ENCODE assay signal across 24 cellular contexts in the genomic region with DNA sequence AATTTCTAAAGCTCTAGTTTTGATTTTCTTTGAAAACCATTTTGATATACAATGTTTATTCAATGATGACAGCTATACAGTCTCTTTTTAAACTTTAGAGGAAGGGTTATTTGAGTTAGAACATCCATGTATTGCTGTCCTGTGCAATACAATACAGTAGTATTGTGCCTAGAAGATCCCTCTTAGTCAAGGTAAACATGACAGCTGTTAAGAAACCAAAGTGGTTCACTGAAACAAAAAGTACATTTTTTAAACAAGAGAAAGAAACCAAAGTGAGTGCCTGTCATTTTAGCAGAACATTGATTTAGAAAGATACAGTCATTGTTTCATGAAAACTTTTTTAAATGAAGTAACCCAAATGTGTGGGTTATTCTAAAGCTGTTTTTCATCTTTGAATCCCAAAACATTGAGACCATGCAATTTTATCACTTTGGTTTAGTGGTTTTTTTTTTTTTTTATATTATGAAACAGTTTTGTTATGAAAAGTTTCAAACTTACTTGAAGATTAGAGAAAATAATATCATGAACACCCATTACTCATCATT. TPM values are rescaled to one million over a fixed set of nuclear protein-coding genes. Genes with fewer than 3 reads are reported as not detected.
DNase-seq lines count a peak whose midpoint lies in the region; ATAC-seq, FAIRE-seq and TF ChIP-seq lines count a peak whose summit lies in the region.
"Had no signal": no experiment of that assay in that cellular context is flagged by ENCODE, and none has a peak within 500 bp of the region (broad histone marks: within the 10 kb centered on the region; RNA-seq: fewer than 3 reads in every experiment).

No MANE protein-coding gene starts in this region.

- peaks cover 12% of the 10 kb centered on the region for H3K4me1 Mint-ChIP-seq in activated CD4-positive, alpha-beta T cell treated with anti-CD3 and anti-CD28 coated beads for 36 hours
- peaks cover 18% of the 10 kb centered on the region for H3K4me1 Mint-ChIP-seq in activated CD4-positive, alpha-beta T cell treated with anti-CD3 and anti-CD28 coated beads, Interleukin-2, amount 10 ng/mL, durations not matched to agents 7 days and 5 days

- H3K27me3 ChIP-seq in brain microvascular endothelial cell (replicated peaks) = no peaks in the 10 kb centered on the region
- H3K27me3 ChIP-seq: ascending aorta, esophagus muscularis mucosa, heart left ventricle, upper lobe of left lung had no signal

- peaks cover 29% of the 10 kb centered on the region for H3K36me3 Mint-ChIP-seq in activated CD4-positive, alpha-beta T cell treated with anti-CD3 and anti-CD28 coated beads for 36 hours (ENCODE audit: low read depth)
- peaks cover 38% of the 10 kb centered on the region for H3K36me3 Mint-ChIP-seq in activated CD4-positive, alpha-beta T cell treated with anti-CD3 and anti-CD28 coated beads, Interleukin-2, amount 10 ng/mL, durations not matched to agents 7 days and 5 days (ENCODE audit: low read depth)

- CTCF ChIA-PET in activated CD4-positive, alpha-beta T cell treated with anti-CD3 and anti-CD28 coated beads for 36 hours (lab: Charles Lee) = interaction anchor here (1.2 to 1.5 kb wide), 4 partner anchors 14 to 164 kb away, joined by 3 to 8 read pairs (median 6); no protein-coding TSS in a partner anchor
- CTCF ChIA-PET in activated CD4-positive, alpha-beta T cell treated with anti-CD3 and anti-CD28 coated beads, Interleukin-2, amount 10 ng/mL, durations not matched to agents 7 days and 5 days (lab: Charles Lee) = interaction anchor here (1.1 kb wide), 1 partner anchor 14 kb away, joined by 3 read pairs; no protein-coding TSS in a partner anchor

- in situ Hi-C loops in brain microvascular endothelial cell (cut with HindIII; ENCODE audit: low pct_ligation_motif_present, low sequenced_read_pairs) = no loop called here

- no peak overlapping the region for H3K27ac ChIP-seq in brain microvascular endothelial cell
- H3K27ac ChIP-seq: ascending aorta, esophagus muscularis mucosa, heart left ventricle, upper lobe of left lung had no signal

- no peaks in the 10 kb centered on the region for H3K9me3 Mint-ChIP-seq in activated CD4-positive, alpha-beta T cell treated with anti-CD3 and anti-CD28 coated beads for 36 hours (ENCODE audit: low read depth)
- H3K9me3 Mint-ChIP-seq in activated CD4-positive, alpha-beta T cell treated with anti-CD3 and anti-CD28 coated beads, Interleukin-2, amount 10 ng/mL, durations not matched to agents 7 days and 5 days = no peaks in the 10 kb centered on the region
- H3K9me3 Mint-ChIP-seq: activated CD4-positive, alpha-beta T cell treated with anti-CD3 and anti-CD28 coated beads, Interleukin-2, amount 10 ng/mL, durations not matched to agents 24 days and 14 days; activated T-helper 1 cell treated with anti-CD3 and anti-CD28 coated beads, Interleukin-12 subunit alpha, Interleukin-12 subunit beta, Interleukin-2, Interleukin-4 antibody, amounts not matched to agents 30 ng/mL and 10 ng/mL and 1 ng/mL, durations not matched to agents 14 hours and 24 hours and 36 hours; CD4-positive, CD25-positive, alpha-beta regulatory T cell; dendritic cell treated with granulocyte-macrophage colony-stimulating factor and Interleukin-4, amounts not matched to agents 40 ng/mL and 50 ng/mL, for 4 days; mesothelial cell of epicardium; stimulated activated memory B cell treated with anti-CD40 and anti-IgM and Interleukin-4, amounts not matched to agents 10 μg/mL and 1 μg/mL and 100 μg/mL, for 72 hours; T-helper 2 cell treated with Interferon-gamma antibody and Interleukin-4, amounts not matched to agents 5 μg/mL and 100 μg/mL, for 36 hours had no signal

- no peak overlapping the region for H3K27ac Mint-ChIP-seq in activated CD4-positive, alpha-beta T cell treated with anti-CD3 and anti-CD28 coated beads for 36 hours
- no peak overlapping the region for H3K27ac Mint-ChIP-seq in activated CD4-positive, alpha-beta T cell treated with anti-CD3 and anti-CD28 coated beads, Interleukin-2, amount 10 ng/mL, durations not matched to agents 7 days and 5 days
- H3K27ac Mint-ChIP-seq: activated CD4-positive, alpha-beta T cell treated with anti-CD3 and anti-CD28 coated beads, Interleukin-2, amount 10 ng/mL, durations not matched to agents 24 days and 14 days; activated T-helper 1 cell treated with anti-CD3 and anti-CD28 coated beads, Interleukin-12 subunit alpha, Interleukin-12 subunit beta, Interleukin-2, Interleukin-4 antibody, amounts not matched to agents 30 ng/mL and 10 ng/mL and 1 ng/mL, durations not matched to agents 14 hours and 24 hours and 36 hours; CD4-positive, CD25-positive, alpha-beta regulatory T cell; dendritic cell treated with granulocyte-macrophage colony-stimulating factor and Interleukin-4, amounts not matched to agents 40 ng/mL and 50 ng/mL, for 4 days; mesothelial cell of epicardium; stimulated activated memory B cell treated with anti-CD40 and anti-IgM and Interleukin-4, amounts not matched to agents 10 μg/mL and 1 μg/mL and 100 μg/mL, for 72 hours; T-helper 2 cell treated with Interferon-gamma antibody and Interleukin-4, amounts not matched to agents 5 μg/mL and 100 μg/mL, for 36 hours had no signal

- H3K4me3 Mint-ChIP-seq in activated CD4-positive, alpha-beta T cell treated with anti-CD3 and anti-CD28 coated beads for 36 hours = no peak overlapping the region
- H3K4me3 Mint-ChIP-seq in activated CD4-positive, alpha-beta T cell treated with anti-CD3 and anti-CD28 coated beads, Interleukin-2, amount 10 ng/mL, durations not matched to agents 7 days and 5 days = no peak overlapping the region
- H3K4me3 Mint-ChIP-seq: activated CD4-positive, alpha-beta T cell treated with anti-CD3 and anti-CD28 coated beads, Interleukin-2, amount 10 ng/mL, durations not matched to agents 24 days and 14 days; activated T-helper 1 cell treated with anti-CD3 and anti-CD28 coated beads, Interleukin-12 subunit alpha, Interleukin-12 subunit beta, Interleukin-2, Interleukin-4 antibody, amounts not matched to agents 30 ng/mL and 10 ng/mL and 1 ng/mL, durations not matched to agents 14 hours and 24 hours and 36 hours; CD4-positive, CD25-positive, alpha-beta regulatory T cell; dendritic cell treated with granulocyte-macrophage colony-stimulating factor and Interleukin-4, amounts not matched to agents 40 ng/mL and 50 ng/mL, for 4 days; mesothelial cell of epicardium; stimulated activated memory B cell treated with anti-CD40 and anti-IgM and Interleukin-4, amounts not matched to agents 10 μg/mL and 1 μg/mL and 100 μg/mL, for 72 hours; T-helper 2 cell treated with Interferon-gamma antibody and Interleukin-4, amounts not matched to agents 5 μg/mL and 100 μg/mL, for 36 hours had no signal

- peaks cover 48% of the 10 kb centered on the region for H3K36me3 ChIP-seq in brain microvascular endothelial cell (replicated peaks)

- ATAC-seq in activated CD4-positive, alpha-beta T cell treated with anti-CD3 and anti-CD28 coated beads for 36 hours = peak; percentile 88
- peak; percentile 63 for ATAC-seq in GM21529 (IDR thresholded peaks at IDR 0.05; ENCODE audit: unreplicated experiment)
- ATAC-seq in HG03060 (IDR thresholded peaks at IDR 0.05; ENCODE audit: low read depth, unreplicated experiment) = peak; percentile 35
- no peak for ATAC-seq in GM19467 (IDR thresholded peaks at IDR 0.05; ENCODE audit: unreplicated experiment)
- ATAC-seq: heart left ventricle; stimulated activated memory B cell treated with anti-CD40 and anti-IgM and Interleukin-4, amounts not matched to agents 10 μg/mL and 1 μg/mL and 100 μg/mL, for 72 hours had no signal

- H3K4me3 ChIP-seq in brain microvascular endothelial cell (ENCODE audit: low read depth, low read length) = no peak overlapping the region
- H3K4me3 ChIP-seq: ascending aorta, esophagus muscularis mucosa, heart left ventricle, upper lobe of left lung had no signal

- H3K27me3 Mint-ChIP-seq in activated CD4-positive, alpha-beta T cell treated with anti-CD3 and anti-CD28 coated beads for 36 hours = no peaks in the 10 kb centered on the region
- no peaks in the 10 kb centered on the region for H3K27me3 Mint-ChIP-seq in activated CD4-positive, alpha-beta T cell treated with anti-CD3 and anti-CD28 coated beads, Interleukin-2, amount 10 ng/mL, durations not matched to agents 7 days and 5 days
- H3K27me3 Mint-ChIP-seq: activated CD4-positive, alpha-beta T cell treated with anti-CD3 and anti-CD28 coated beads, Interleukin-2, amount 10 ng/mL, durations not matched to agents 24 days and 14 days; CD4-positive, CD25-positive, alpha-beta regulatory T cell; dendritic cell treated with granulocyte-macrophage colony-stimulating factor and Interleukin-4, amounts not matched to agents 40 ng/mL and 50 ng/mL, for 4 days; stimulated activated memory B cell treated with anti-CD40 and anti-IgM and Interleukin-4, amounts not matched to agents 10 μg/mL and 1 μg/mL and 100 μg/mL, for 72 hours had no signal

- no peak for TF ChIP-seq CTCF in brain microvascular endothelial cell (IDR thresholded peaks at IDR 0.05; ENCODE audit: low read depth, low read length, missing control alignments)

- intact Hi-C loops in activated CD4-positive, alpha-beta T cell treated with anti-CD3 and anti-CD28 coated beads for 36 hours (cut with DNase I, micrococcal nuclease) = loop anchor here (5.0 to 10.0 kb wide), 4 partner anchors 115 to 832 kb away; no protein-coding TSS in a partner anchor

- peak; percentile 24 for FAIRE-seq in frontal cortex (lab: Jason Lieb, UNC)
- FAIRE-seq: kidney had no signal

- DNase-seq in activated CD4-positive, alpha-beta T cell treated with anti-CD3 and anti-CD28 coated beads for 36 hours = no peak
- no peak for DNase-seq in activated CD4-positive, alpha-beta T cell treated with anti-CD3 and anti-CD28 coated beads, Interleukin-2, amount 10 ng/mL, durations not matched to agents 7 days and 5 days
- DNase-seq in frontal cortex (ENCODE audit: low spot score in 2 of 2) (no peak), brain microvascular endothelial cell (no peak), NK-92 (lab: John Stamatoyannopoulos, UW; ENCODE audit: unreplicated experiment) (no peak)
- DNase-seq: activated CD4-positive, alpha-beta T cell treated with anti-CD3 and anti-CD28 coated beads, Interleukin-2, amount 10 ng/mL, durations not matched to agents 24 days and 14 days; CD4-positive, CD25-positive, alpha-beta regulatory T cell; heart left ventricle; kidney; NCI-H2029; NCI-H82; nucleus accumbens; SHP77; upper lobe of left lung had no signal

- POLR2A ChIA-PET in activated CD4-positive, alpha-beta T cell treated with anti-CD3 and anti-CD28 coated beads for 36 hours (lab: Charles Lee) = interaction anchor here (0.7 kb wide), 1 partner anchor 745 kb away, joined by 3 read pairs; no protein-coding TSS in a partner anchor
- POLR2A ChIA-PET in activated CD4-positive, alpha-beta T cell treated with anti-CD3 and anti-CD28 coated beads, Interleukin-2, amount 10 ng/mL, durations not matched to agents 7 days and 5 days (lab: Charles Lee) = no interaction called here

RNA-seq across cellular contexts. Expression of a gene that starts 15.5 kb away (rescaled TPM):
- total RNA-seq in activated CD4-positive, alpha-beta T cell treated with anti-CD3 and anti-CD28 coated beads for 36 hours = 10 to 100 TPM; 34.9 to 51.8 TPM
- 10 to 100 TPM; 56.9 to 68.3 TPM for total RNA-seq in activated CD4-positive, alpha-beta T cell treated with anti-CD3 and anti-CD28 coated beads, Interleukin-2, amount 10 ng/mL, durations not matched to agents 7 days and 5 days
- total RNA-seq in frontal cortex = 31.4 TPM
